In genomic region chr12:115233891-115234543, GRCh38 we compare ENCODE assay signal across 15 cellular contexts.
"Had no signal": no experiment of that assay in that cellular context is flagged by ENCODE, and none has a peak within 500 bp of the region (broad histone marks: within the 10 kb centered on the region; RNA-seq: fewer than 3 reads in every experiment).

No MANE protein-coding gene starts in this region.

- DNase-seq: activated CD4-positive, alpha-beta memory T cell treated with anti-CD3 and anti-CD28 coated beads for 36 hours; activated CD4-positive, alpha-beta T cell treated with anti-CD3 and anti-CD28 coated beads for 48 hours; activated effector memory CD4-positive, alpha-beta T cell treated with Interleukin-2 at 50 U/mL for 16 hours; activated naive CD4-positive, alpha-beta T cell treated with anti-CD3 and anti-CD28 coated beads, Interleukin-2, amount 10 ng/mL, durations not matched to agents 7 days and 5 days; activated T-cell treated with anti-CD3 and anti-CD28 coated beads, Interleukin-2, amount 50 U/mL, for 72 hours; cerebellar nuclear complex; left cardiac atrium; naive thymus-derived CD8-positive, alpha-beta T cell; small intestine; stimulated activated CD4-positive, alpha-beta T cell treated with anti-CD3 and anti-CD28 coated beads, Interleukin-4, amount 100 ng/mL, for 1 hour; stimulated activated naive CD8-positive, alpha-beta T cell treated with anti-CD3 and anti-CD28 coated beads, Interleukin-15, Interleukin-2, amounts not matched to agents 100 U/mL and 50 U/mL, for 24 hours; T-helper 9 cell; upper lobe of left lung had no signal

- H3K36me3 ChIP-seq: upper lobe of left lung had no signal

- H3K36me3 Mint-ChIP-seq: activated CD4-positive, alpha-beta memory T cell treated with anti-CD3 and anti-CD28 coated beads for 36 hours; activated naive CD4-positive, alpha-beta T cell treated with anti-CD3 and anti-CD28 coated beads, Interleukin-2, amount 10 ng/mL, durations not matched to agents 7 days and 5 days; naive thymus-derived CD8-positive, alpha-beta T cell had no signal

- H3K27ac ChIP-seq: coronary artery, epithelial cell of prostate, upper lobe of left lung had no signal

- H3K9me3 ChIP-seq: upper lobe of left lung had no signal

- H3K9me3 Mint-ChIP-seq: activated naive CD4-positive, alpha-beta T cell treated with anti-CD3 and anti-CD28 coated beads, Interleukin-2, amount 10 ng/mL, durations not matched to agents 7 days and 5 days had no signal

- H3K27me3 Mint-ChIP-seq: activated CD4-positive, alpha-beta memory T cell treated with anti-CD3 and anti-CD28 coated beads for 36 hours; activated naive CD4-positive, alpha-beta T cell treated with anti-CD3 and anti-CD28 coated beads, Interleukin-2, amount 10 ng/mL, durations not matched to agents 7 days and 5 days had no signal

- H3K4me3 ChIP-seq: coronary artery, upper lobe of left lung had no signal

- H3K4me1 ChIP-seq: upper lobe of left lung had no signal

- H3K27me3 ChIP-seq: upper lobe of left lung had no signal

- H3K4me3 Mint-ChIP-seq: activated CD4-positive, alpha-beta memory T cell treated with anti-CD3 and anti-CD28 coated beads for 36 hours; activated naive CD4-positive, alpha-beta T cell treated with anti-CD3 and anti-CD28 coated beads, Interleukin-2, amount 10 ng/mL, durations not matched to agents 7 days and 5 days; activated T-cell treated with anti-CD3 and anti-CD28 coated beads, Interleukin-2, amount 50 U/mL, for 72 hours; naive thymus-derived CD8-positive, alpha-beta T cell had no signal

- H3K4me1 Mint-ChIP-seq: activated naive CD4-positive, alpha-beta T cell treated with anti-CD3 and anti-CD28 coated beads, Interleukin-2, amount 10 ng/mL, durations not matched to agents 7 days and 5 days; naive thymus-derived CD8-positive, alpha-beta T cell had no signal

- H3K27ac Mint-ChIP-seq: activated CD4-positive, alpha-beta memory T cell treated with anti-CD3 and anti-CD28 coated beads for 36 hours; activated naive CD4-positive, alpha-beta T cell treated with anti-CD3 and anti-CD28 coated beads, Interleukin-2, amount 10 ng/mL, durations not matched to agents 7 days and 5 days; activated T-cell treated with anti-CD3 and anti-CD28 coated beads, Interleukin-2, amount 50 U/mL, for 72 hours; naive thymus-derived CD8-positive, alpha-beta T cell had no signal
